ENCODE assay signal across 1 cellular context in genomic region chr3:127164615-127165014, GRCh38.
A peak's percentile ranks its signal among the peaks of the same experiment; 100 is the strongest.
TF ChIP-seq lines count a peak whose summit lies in the region.

No MANE protein-coding gene starts in this region.

TF ChIP-seq in GM12878, 131 proteins besides CTCF, POLR2A, EP300 and RAD21 (continued from another document):
- TF ChIP-seq ELK1 (IDR thresholded peaks at IDR 0.05; ENCODE audit: low read depth, low read length) = no peak
- no peak for TF ChIP-seq ZBTB33 (IDR thresholded peaks at IDR 0.05)
- TF ChIP-seq PML (IDR thresholded peaks at IDR 0.05; ENCODE audit: low read length) = no peak
- TF ChIP-seq CUX1 (IDR thresholded peaks at IDR 0.05; ENCODE audit: insufficient replicate concordance, low read depth, low read length) = no peak
- TF ChIP-seq BCL11A (IDR thresholded peaks at IDR 0.05; ENCODE audit: low read depth, low read length) = no peak
- TF ChIP-seq SMC3 (IDR thresholded peaks at IDR 0.05; ENCODE audit: borderline replicate concordance, low read length) = no peak
- peak; percentile 27; the same call in 1 of the 2 replicates for TF ChIP-seq RAD51 (IDR thresholded peaks at IDR 0.05)
- TF ChIP-seq TBL1XR1 (IDR thresholded peaks at IDR 0.05; ENCODE audit: low read depth, low read length) = no peak
